ENCODE assay signal across 13 cellular contexts in genomic region chr19:45601115-45601514, GRCh38. TPM values are rescaled to one million over a fixed set of nuclear protein-coding genes. Genes with fewer than 3 reads are reported as not detected.
DNase-seq lines count a peak whose midpoint lies in the region; ATAC-seq and TF ChIP-seq lines count a peak whose summit lies in the region.
"Had no signal": no experiment of that assay in that cellular context is flagged by ENCODE, and none has a peak within 500 bp of the region (broad histone marks: within the 10 kb centered on the region; RNA-seq: fewer than 3 reads in every experiment).

No MANE protein-coding gene starts in this region.

- H3K36me3 ChIP-seq in left lung: no peaks in the 10 kb centered on the region
- H3K36me3 ChIP-seq in suprapubic skin: no peaks in the 10 kb centered on the region
- H3K36me3 ChIP-seq in mucosa of descending colon (ENCODE audit: low read depth): no peaks in the 10 kb centered on the region

- peak overlapping the region; percentile 79; the same call in 1 of the 2 replicates for H3K27ac Mint-ChIP-seq in HFFc6

- H3K9me3 ChIP-seq in left lung: no peaks in the 10 kb centered on the region
- no peaks in the 10 kb centered on the region for H3K9me3 ChIP-seq in suprapubic skin
- H3K9me3 ChIP-seq in mucosa of descending colon: no peaks in the 10 kb centered on the region

- no peak for TF ChIP-seq POLR2A in suprapubic skin (IDR thresholded peaks at IDR 0.05)

- H3K36me3 Mint-ChIP-seq in HFFc6 (ENCODE audit: low read depth): no peaks in the 10 kb centered on the region; the same call in 1 of the 2 replicates

- H3K4me1 Mint-ChIP-seq in HFFc6 (ENCODE audit: low read depth): peaks cover 56% of the 10 kb centered on the region

- peak overlapping the region; percentile 94 for H3K4me3 Mint-ChIP-seq in HFFc6

- H3K27ac ChIP-seq in left lung: peak overlapping the region; percentile 33 to 66
- no peak overlapping the region for H3K27ac ChIP-seq in suprapubic skin

- H3K4me3 ChIP-seq in left lung (peak overlapping the region; percentile 15 to 48), suprapubic skin (peak overlapping the region; percentile 44), mucosa of descending colon (no peak overlapping the region)

- ATAC-seq in left lung (no peak), mucosa of descending colon (no peak), GM18520 (IDR thresholded peaks at IDR 0.05; ENCODE audit: unreplicated experiment) (no peak)

- no peak for TF ChIP-seq EP300 in suprapubic skin (IDR thresholded peaks at IDR 0.05)

- H3K27me3 ChIP-seq in left lung (peaks cover 54 to 84% of the 10 kb centered on the region in 2 donors), suprapubic skin (peaks cover 70% of the 10 kb centered on the region)

- TF ChIP-seq CTCF in HFFc6 (IDR thresholded peaks at IDR 0.05): no peak
- TF ChIP-seq CTCF in left lung (IDR thresholded peaks at IDR 0.05): no peak
- no peak for TF ChIP-seq CTCF in suprapubic skin (IDR thresholded peaks at IDR 0.05)
- TF ChIP-seq CTCF in mucosa of descending colon (IDR thresholded peaks at IDR 0.05): no peak

- intact Hi-C loops in left lung (cut with DNase I) (no loop called here), mucosa of descending colon (cut with DNase I, micrococcal nuclease) (no loop called here)

- 6% methylated on average over 7 of the region's 10 CpGs for WGBS in suprapubic skin

- H3K4me1 ChIP-seq in left lung (peaks cover 0 to 51% of the 10 kb centered on the region in 2 donors), suprapubic skin (peaks cover 45% of the 10 kb centered on the region), mucosa of descending colon (ENCODE audit: low read depth) (peaks cover 4% of the 10 kb centered on the region)

- H3K9me3 Mint-ChIP-seq in HFFc6: no peaks in the 10 kb centered on the region

- peaks cover 13% of the 10 kb centered on the region for H3K27me3 Mint-ChIP-seq in HFFc6 (ENCODE audit: insufficient read depth)

- DNase-seq in HFFc6 (no peak), dermis blood vessel endothelial cell (peak; percentile 36), left lung (no peak), suprapubic skin (ENCODE audit: low spot score in 2 of 2) (no peak), NCI-H1048 (lab: John Stamatoyannopoulos, UW) (no peak), cortex of kidney (lab: John Stamatoyannopoulos, UW) (no peak), mucosa of descending colon (no peak)
- DNase-seq: naive B cell; NCI-H1436; NCI-H748 treated with DMSO at 0.1 percent for 48 hours; SIG-M5; stimulated activated CD4-positive, alpha-beta T cell treated with anti-CD3 and anti-CD28 coated beads, Interleukin-12 subunit alpha, Interleukin-12 subunit beta, amount 100 ng/mL, for 4 hours had no signal

RNA-seq across cellular contexts. Expression of gene GPR4, which starts 0.9 kb away (rescaled TPM):
- total RNA-seq in HFFc6 (2021; fragmentation: NEBNext Ultra II Directional; extraction: Animal tissue kit (Norgen Biotek cat#: 25700)): 10 to 100 TPM in 4 of 6 experiments, 1 to 10 TPM in 2; 3.7 to 16.8 (median 13.3) TPM
- total RNA-seq in dermis blood vessel endothelial cell (3.2 and 5.0 TPM in 2 replicates), left lung (1 to 10 TPM; 4.5 to 9.5 TPM), suprapubic skin (1 to 10 TPM in 2 of 4 donors, under 1 TPM in 2; 0.49 to 2.4 (median 1.6) TPM), mucosa of descending colon (1 to 10 TPM in 2 of 3 donors, under 1 TPM in 1; 0.84 to 1.0 (median 1.0) TPM)

RNA-seq across cellular contexts. Expression of gene OPA3, which starts 16.5 kb away (rescaled TPM):
- 10 to 100 TPM; 13.3 to 15.5 (median 14.3) TPM for total RNA-seq in HFFc6 (2021; fragmentation: NEBNext Ultra II Directional; extraction: Animal tissue kit (Norgen Biotek cat#: 25700))
- total RNA-seq in dermis blood vessel endothelial cell (5.1 and 9.4 TPM in 2 replicates), left lung (10 to 100 TPM; 14.9 to 17.9 TPM), suprapubic skin (10 to 100 TPM; 13.8 to 25.6 (median 22.5) TPM), mucosa of descending colon (10 to 100 TPM; 12.1 to 16.4 (median 13.4) TPM)

RNA-seq across cellular contexts. Expression of gene EML2, which starts 38.1 kb away (rescaled TPM):
- total RNA-seq in HFFc6 (2021; fragmentation: NEBNext Ultra II Directional; extraction: Animal tissue kit (Norgen Biotek cat#: 25700)): 10 to 100 TPM; 57.8 to 71.2 (median 64.7) TPM
- 18.9 and 26.1 TPM in 2 replicates for total RNA-seq in dermis blood vessel endothelial cell
- 10 to 100 TPM; 54.2 to 76.4 TPM for total RNA-seq in left lung
- total RNA-seq in suprapubic skin: 100 to 1,000 TPM in 1 of 4 donors, 10 to 100 TPM in 3; 60.0 to 112 (median 74.8) TPM
- 100 to 1,000 TPM in 1 of 3 donors, 10 to 100 TPM in 2; 59.9 to 119 (median 79.1) TPM for total RNA-seq in mucosa of descending colon
